22 cellular contexts compared by ENCODE assay signal in genomic region chr3:66322436-66322835, GRCh38.
DNase-seq lines count a peak whose midpoint lies in the region; ATAC-seq, FAIRE-seq and TF ChIP-seq lines count a peak whose summit lies in the region.
"Had no signal": no experiment of that assay in that cellular context is flagged by ENCODE, and none has a peak within 500 bp of the region (broad histone marks: within the 10 kb centered on the region; RNA-seq: fewer than 3 reads in every experiment).

No MANE protein-coding gene starts in this region.

- DNase-seq in BJ (ENCODE audit: low read depth) (peak; percentile 75), M059J (ENCODE audit: low read depth) (peak; percentile 22), GM12878 (ENCODE audit: low read depth, low spot score) (no peak), fibroblast of peridontal ligament (ENCODE audit: extremely low read depth) (peak; percentile 73), NCI-H2029 (lab: John Stamatoyannopoulos, UW) (no peak), SK-N-DZ (ENCODE audit: low spot score) (no peak), NCI-H82 treated with DMSO at 0.1 percent for 48 hours (lab: John Stamatoyannopoulos, UW; ENCODE audit: unreplicated experiment) (no peak)
- DNase-seq: CD4-positive, alpha-beta memory T cell; GDM1; H9; KBM-7; NCI-H1417; NCI-H1694 treated with DMSO at 0.1 percent for 48 hours; NCI-H446; NCI-H526; RPMI8226; SHP77; T-cell had no signal

- no peak overlapping the region for H3K9ac ChIP-seq in GM12878 (ENCODE audit: control insufficient read depth, insufficient read depth, low read length)
- H3K9ac ChIP-seq: BLaER1 treated with 17β-estradiol and CSF1 and Interleukin-3, amounts not matched to agents 10 nM and 100 nM had no signal

- H2AFZ ChIP-seq in GM12878 (ENCODE audit: control insufficient read depth, low read depth, low read length), result no peak overlapping the region

- RAD21 ChIA-PET in GM12878 (lab: Charles Lee; ENCODE audit: unreplicated experiment), result no interaction called here

- no peak for TF ChIP-seq POLR2A in GM12878 (IDR thresholded peaks at IDR 0.05; ENCODE audit: low read depth, low read length)

- H3K4me1 ChIP-seq in GM12878 (ENCODE audit: control insufficient read depth, insufficient read depth, low read length), result no peaks in the 10 kb centered on the region

- H3K27me3 ChIP-seq in BJ (ENCODE audit: control insufficient read depth, insufficient read depth, low read length), result no peaks in the 10 kb centered on the region
- no peaks in the 10 kb centered on the region for H3K27me3 ChIP-seq in GM12878 (replicated peaks in 1 of 2; ENCODE audit: control insufficient read depth in 2 of 2, insufficient read depth in 2 of 2, low read length in 1 of 2)
- H3K27me3 ChIP-seq: BLaER1 treated with 17β-estradiol and CSF1 and Interleukin-3, amounts not matched to agents 10 nM and 100 nM had no signal

- BruUV-seq in GM12878 (replicated peaks; lab: Mats Ljungman, UMichigan), result no TSS peak

- CTCF ChIA-PET in BJ (lab: Yijun Ruan, JAX) (interaction anchor here (1.0 kb wide), 1 partner anchor 12 kb away, joined by 3 read pairs; no protein-coding TSS in a partner anchor), GM12878 (lab: Yijun Ruan, JAX) (no interaction called here)

- POLR2A ChIA-PET in BJ (lab: Charles Lee) (no interaction called here), GM12878 (lab: Charles Lee) (no interaction called here)

- no peaks in the 10 kb centered on the region for H4K20me1 ChIP-seq in GM12878 (ENCODE audit: control insufficient read depth, insufficient read depth)

- H3K27ac ChIP-seq in GM12878 (ENCODE audit: control insufficient read depth, insufficient read depth), result no peak overlapping the region
- H3K27ac ChIP-seq: BLaER1 treated with 17β-estradiol and CSF1 and Interleukin-3, amounts not matched to agents 10 nM and 100 nM; HL-60 had no signal

- H3K36me3 ChIP-seq in BJ (ENCODE audit: control insufficient read depth, insufficient read depth, low read length) (no peaks in the 10 kb centered on the region), GM12878 (ENCODE audit: control insufficient read depth in 2 of 2, insufficient read depth in 2 of 2, low read length in 1 of 2) (no peaks in the 10 kb centered on the region)
- H3K36me3 ChIP-seq: BLaER1 treated with 17β-estradiol and CSF1 and Interleukin-3, amounts not matched to agents 10 nM and 100 nM had no signal

- no peak for ATAC-seq in GM12878
- ATAC-seq in GM21515 (IDR thresholded peaks at IDR 0.05; ENCODE audit: unreplicated experiment), result no peak
- ATAC-seq: T-cell had no signal

- no peaks in the 10 kb centered on the region; the same call in 2 of the 3 replicates for H3K9me3 ChIP-seq in GM12878 (replicated peaks; ENCODE audit: control insufficient read depth, insufficient read depth, low read length)

- SMC1A ChIA-PET in GM12878 (lab: Charles Lee; ENCODE audit: uncharacterized antibody, unreplicated experiment), result no interaction called here

- TF ChIP-seq RAD21 in GM12878 (IDR thresholded peaks at IDR 0.05; ENCODE audit: insufficient read depth, low read depth, low read length), result no peak

- in situ Hi-C loops in GM12878 (cut with MboI), result no loop called here

- TF ChIP-seq EP300 in GM12878 (IDR thresholded peaks at IDR 0.05; ENCODE audit: borderline replicate concordance in 1 of 2, control insufficient read depth in 1 of 2, low read depth in 2 of 2, low read length in 2 of 2), result no peak

- no peaks in the 10 kb centered on the region for H3K79me2 ChIP-seq in GM12878 (ENCODE audit: control insufficient read depth, insufficient read depth, low read length)

- FAIRE-seq in GM12878 (lab: Jason Lieb, UNC), result peak; percentile 75
- FAIRE-seq: A204.1 had no signal

- intact Hi-C loops in GM12878 (cut with micrococcal nuclease; ENCODE audit: unreplicated experiment), result no loop called here

- TF ChIP-seq CTCF in BJ (IDR thresholded peaks at IDR 0.05; ENCODE audit: insufficient read depth, low read depth, low read length) (no peak), GM12878 (IDR thresholded peaks at IDR 0.05 in 2 of 3, conservative IDR thresholded peaks at IDR 0.05 in 1 of 3; ENCODE audit: control insufficient read depth in 2 of 3, extremely low read depth in 1 of 3, insufficient read depth in 1 of 3, low read depth in 3 of 3, low read length in 3 of 3) (no peak)

- H3K4me2 ChIP-seq in GM12878 (ENCODE audit: control insufficient read depth, insufficient read depth), result no peak overlapping the region
- H3K4me2 ChIP-seq: BLaER1 treated with 17β-estradiol and CSF1 and Interleukin-3, amounts not matched to agents 10 nM and 100 nM had no signal

- H3K4me3 ChIP-seq in BJ (ENCODE audit: low read depth, low read length), result no peak overlapping the region
- no peak overlapping the region for H3K4me3 ChIP-seq in GM12878
- H3K4me3 ChIP-seq: BLaER1 treated with 17β-estradiol and CSF1 and Interleukin-3, amounts not matched to agents 10 nM and 100 nM had no signal

TF ChIP-seq in GM12878, 131 proteins besides CTCF, POLR2A, EP300 and RAD21 (continues in another document):
- TF ChIP-seq NFXL1 (IDR thresholded peaks at IDR 0.05; ENCODE audit: borderline replicate concordance) (no peak), SMAD1 (IDR thresholded peaks at IDR 0.05; ENCODE audit: low read depth, partially characterized antibody) (no peak), SP1 (IDR thresholded peaks at IDR 0.05; ENCODE audit: low read depth, low read length) (no peak), BCLAF1 (IDR thresholded peaks at IDR 0.05) (no peak), SREBF2 (IDR thresholded peaks at IDR 0.05; ENCODE audit: low read length) (no peak), MTA3 (IDR thresholded peaks at IDR 0.05; ENCODE audit: borderline replicate concordance, low read length) (no peak), ESRRA (IDR thresholded peaks at IDR 0.05; ENCODE audit: low read length) (no peak), MYC (IDR thresholded peaks at IDR 0.05; ENCODE audit: insufficient read depth, insufficient read length, insufficient replicate concordance, low read length, severe bottlenecking) (no peak), RB1 (IDR thresholded peaks at IDR 0.05; ENCODE audit: borderline replicate concordance) (no peak), TCF7 (IDR thresholded peaks at IDR 0.05; ENCODE audit: borderline replicate concordance) (no peak), WRNIP1 (IDR thresholded peaks at IDR 0.05; ENCODE audit: borderline replicate concordance, low read depth, low read length) (no peak), CUX1 (IDR thresholded peaks at IDR 0.05; ENCODE audit: insufficient replicate concordance, low read depth, low read length) (no peak), KLF5 (IDR thresholded peaks at IDR 0.05; ENCODE audit: partially characterized antibody) (no peak), MEF2A (IDR thresholded peaks at IDR 0.05; ENCODE audit: insufficient read depth, low read depth, low read length) (no peak), PAX8 (IDR thresholded peaks at IDR 0.05) (no peak)

Comparison
In these comparisons a context has a peak if more than half of its experiments do, and no peak if none do; other contexts are left out.
1. DNase-seq: peak in BJ (single experiment), M059J (single experiment) and fibroblast of peridontal ligament (single experiment); none in GM12878 (single experiment), NCI-H2029 (single experiment), SK-N-DZ (single experiment) and NCI-H82 treated with DMSO at 0.1 percent for 48 hours (single experiment).